9 cellular contexts compared by ENCODE assay signal in genomic region chr7:101935521-101936141, GRCh38.
DNase-seq lines count a peak whose midpoint lies in the region; ATAC-seq and TF ChIP-seq lines count a peak whose summit lies in the region.
"Had no signal": no experiment of that assay in that cellular context is flagged by ENCODE, and none has a peak within 500 bp of the region (broad histone marks: within the 10 kb centered on the region; RNA-seq: fewer than 3 reads in every experiment).

No MANE protein-coding gene starts in this region.

- H3K9me3 ChIP-seq in Panc1 (ENCODE audit: control insufficient read depth, insufficient read depth, low read depth, low read length) (no peaks in the 10 kb centered on the region), gastroesophageal sphincter (no peaks in the 10 kb centered on the region), tibial nerve (no peaks in the 10 kb centered on the region)

- DNase-seq in Panc1 (ENCODE audit: low read depth, low spot score) (no peak), mucosa of gallbladder (ENCODE audit: low spot score) (peak; percentile 90), tibial nerve (ENCODE audit: low spot score in 2 of 2) (peak; percentile 52 to 53)
- no peak for DNase-seq in activated CD4-positive, alpha-beta T cell treated with anti-CD3 and anti-CD28 coated beads, Interleukin-2, amount 10 ng/mL, durations not matched to agents 7 days and 5 days
- DNase-seq in effector memory CD8-positive, alpha-beta T cell = no peak
- DNase-seq: activated T-cell treated with anti-CD3 and anti-CD28 coated beads, Interleukin-2, amount 50 U/mL, for 1 hour; NCI-H345 had no signal

- H3K27me3 ChIP-seq in Panc1 (ENCODE audit: control insufficient read depth, insufficient read depth, low read length) (no peaks in the 10 kb centered on the region), gastroesophageal sphincter (no peaks in the 10 kb centered on the region), tibial nerve (no peaks in the 10 kb centered on the region)

- intact Hi-C loops in Panc1 (cut with micrococcal nuclease; ENCODE audit: unreplicated experiment) = no loop called here

- H3K36me3 ChIP-seq in Panc1 (ENCODE audit: control insufficient read depth, insufficient read depth, low read length) (no peaks in the 10 kb centered on the region), gastroesophageal sphincter (no peaks in the 10 kb centered on the region), tibial nerve (no peaks in the 10 kb centered on the region)

- H3K36me3 Mint-ChIP-seq in activated CD4-positive, alpha-beta T cell treated with anti-CD3 and anti-CD28 coated beads, Interleukin-2, amount 10 ng/mL, durations not matched to agents 7 days and 5 days (ENCODE audit: low read depth) = no peaks in the 10 kb centered on the region
- H3K36me3 Mint-ChIP-seq in effector memory CD8-positive, alpha-beta T cell (ENCODE audit: insufficient read depth) = no peaks in the 10 kb centered on the region

- TF ChIP-seq CTCF in Panc1 (IDR thresholded peaks at IDR 0.05) (no peak), gastroesophageal sphincter (IDR thresholded peaks at IDR 0.05) (no peak), tibial nerve (IDR thresholded peaks at IDR 0.05) (no peak)

- POLR2A ChIA-PET in Panc1 (lab: Charles Lee) = no interaction called here
- POLR2A ChIA-PET in activated CD4-positive, alpha-beta T cell treated with anti-CD3 and anti-CD28 coated beads, Interleukin-2, amount 10 ng/mL, durations not matched to agents 7 days and 5 days (lab: Charles Lee) = no interaction called here

- H3K27ac ChIP-seq in Panc1 (ENCODE audit: low read length) (no peak overlapping the region), gastroesophageal sphincter (peak overlapping the region; percentile 39 to 91 (median 85)), tibial nerve (peak overlapping the region in 3 of 4 donors; percentile 1 to 77 (median 60))

- no TSS peak for BruUV-seq in Panc1 (replicated peaks; lab: Mats Ljungman, UMichigan)

- H3K4me3 ChIP-seq in Panc1 (ENCODE audit: low read depth in 2 of 2, low read length in 2 of 2) = no peak overlapping the region
- peak overlapping the region in 1 of 2 donors; percentile 43 for H3K4me3 ChIP-seq in gastroesophageal sphincter
- H3K4me3 ChIP-seq in tibial nerve = no peak overlapping the region

- TF ChIP-seq EP300 in gastroesophageal sphincter (IDR thresholded peaks at IDR 0.05) (no peak), tibial nerve (IDR thresholded peaks at IDR 0.05) (peak in 1 of 2 donors; percentile 55)

- WGBS in gastroesophageal sphincter (ENCODE audit: low coverage in 1 of 2), 2 donors = 49 to 60% methylated on average over 1 to 10 of the region's 14 CpGs
- 59 to 62% methylated on average over 14 of the region's 14 CpGs for whole genome bisulfite sequencing in tibial nerve, 2 donors

- in situ Hi-C loops in Panc1 (cut with HindIII; ENCODE audit: low pct_unique_long_range_greater_than_20kb, low sequenced_read_pairs) = no loop called here

- TF ChIP-seq POLR2A in gastroesophageal sphincter (IDR thresholded peaks at IDR 0.05) (no peak), tibial nerve (IDR thresholded peaks at IDR 0.05) (no peak)

- H3K4me1 ChIP-seq in Panc1 (ENCODE audit: control insufficient read depth, insufficient read depth, low read length) (peaks cover 6% of the 10 kb centered on the region; the same call in 1 of the 2 replicates), gastroesophageal sphincter (peaks cover 0 to 73% (median 19%) of the 10 kb centered on the region in 3 donors), tibial nerve (peaks cover 0 to 41% (median 8%) of the 10 kb centered on the region in 4 donors)

- H3K4me1 Mint-ChIP-seq in activated CD4-positive, alpha-beta T cell treated with anti-CD3 and anti-CD28 coated beads, Interleukin-2, amount 10 ng/mL, durations not matched to agents 7 days and 5 days = peaks cover 1% of the 10 kb centered on the region
- peaks cover 11 to 12% of the 10 kb centered on the region in 2 donors for H3K4me1 Mint-ChIP-seq in effector memory CD8-positive, alpha-beta T cell (ENCODE audit: low read depth in 2 of 2)

- peak; percentile 22; the same call in 1 of the 2 replicates for ATAC-seq in Panc1
- ATAC-seq in gastroesophageal sphincter = peak; percentile 51
- no peak for ATAC-seq in HG02678 (IDR thresholded peaks at IDR 0.05; ENCODE audit: unreplicated experiment)
- ATAC-seq in effector memory CD8-positive, alpha-beta T cell (replicated peaks) = no peak

- CTCF ChIA-PET in Panc1 (lab: Charles Lee) = no interaction called here
- CTCF ChIA-PET in activated CD4-positive, alpha-beta T cell treated with anti-CD3 and anti-CD28 coated beads, Interleukin-2, amount 10 ng/mL, durations not matched to agents 7 days and 5 days (lab: Charles Lee) = interaction anchor here (0.6 kb wide), 1 partner anchor 86 kb away, joined by 3 read pairs; no protein-coding TSS in a partner anchor

- H3K27ac Mint-ChIP-seq in activated CD4-positive, alpha-beta T cell treated with anti-CD3 and anti-CD28 coated beads, Interleukin-2, amount 10 ng/mL, durations not matched to agents 7 days and 5 days = no peak overlapping the region
- H3K27ac Mint-ChIP-seq in effector memory CD8-positive, alpha-beta T cell = no peak overlapping the region

- H3K27me3 Mint-ChIP-seq in activated CD4-positive, alpha-beta T cell treated with anti-CD3 and anti-CD28 coated beads, Interleukin-2, amount 10 ng/mL, durations not matched to agents 7 days and 5 days = no peaks in the 10 kb centered on the region
- no peaks in the 10 kb centered on the region for H3K27me3 Mint-ChIP-seq in effector memory CD8-positive, alpha-beta T cell

- H3K4me3 Mint-ChIP-seq in activated CD4-positive, alpha-beta T cell treated with anti-CD3 and anti-CD28 coated beads, Interleukin-2, amount 10 ng/mL, durations not matched to agents 7 days and 5 days = no peak overlapping the region
- H3K4me3 Mint-ChIP-seq in effector memory CD8-positive, alpha-beta T cell = no peak overlapping the region

- no peaks in the 10 kb centered on the region for H3K9me3 Mint-ChIP-seq in activated CD4-positive, alpha-beta T cell treated with anti-CD3 and anti-CD28 coated beads, Interleukin-2, amount 10 ng/mL, durations not matched to agents 7 days and 5 days
- no peaks in the 10 kb centered on the region for H3K9me3 Mint-ChIP-seq in effector memory CD8-positive, alpha-beta T cell

Comparison
In these comparisons a context has a peak if more than half of its experiments do, and no peak if none do; other contexts are left out.
1. ATAC-seq: peak in Panc1 (single experiment) and gastroesophageal sphincter (single experiment); none in HG02678 (single experiment) and effector memory CD8-positive, alpha-beta T cell (single experiment).
2. DNase-seq: peak in mucosa of gallbladder (single experiment) and tibial nerve (2 of 2); none in Panc1 (single experiment), activated CD4-positive, alpha-beta T cell treated with anti-CD3 and anti-CD28 coated beads, Interleukin-2, amount 10 ng/mL, durations not matched to agents 7 days and 5 days (single experiment) and effector memory CD8-positive, alpha-beta T cell (0 of 3).